In genomic region chr4:67048530-67048929, GRCh38 we compare ENCODE assay signal across 24 cellular contexts.
"Had no signal": no experiment of that assay in that cellular context is flagged by ENCODE, and none has a peak within 500 bp of the region (broad histone marks: within the 10 kb centered on the region; RNA-seq: fewer than 3 reads in every experiment).

No MANE protein-coding gene starts in this region.

- H3K4me3 ChIP-seq: dorsolateral prefrontal cortex, esophagus muscularis mucosa, gastroesophageal sphincter, heart left ventricle, hepatocyte, left lung, mucosa of descending colon, neural progenitor cell, right lobe of liver, thoracic aorta, transverse colon, upper lobe of right lung, uterus had no signal

- DNase-seq: dorsolateral prefrontal cortex; effector CD8-positive, alpha-beta T cell; endodermal cell; foreskin keratinocyte; heart left ventricle; left cardiac atrium; left lung; mesenchymal stem cell; mucosa of descending colon; naive B cell; right lobe of liver; small intestine; stimulated activated CD4-positive, alpha-beta T cell treated with anti-CD3 and anti-CD28 coated beads, Interleukin-15, amount 100 ng/mL, for 24 hours; stimulated activated CD4-positive, alpha-beta T cell treated with anti-CD3 and anti-CD28 coated beads, Interleukin-2, amount 100 ng/mL, for 48 hours; stimulated activated naive B cell treated with anti-CD40 and anti-IgM and Interleukin-4, amounts not matched to agents 10 μg/mL and 1 μg/mL and 100 μg/mL, for 72 hours; transverse colon; upper lobe of right lung; uterus had no signal

- ATAC-seq: foreskin keratinocyte; gastroesophageal sphincter; heart left ventricle; left cardiac atrium; left lung; mucosa of descending colon; natural killer cell treated with Interleukin-12 subunit alpha and Interleukin-12 subunit beta and Interleukin-15 and Interleukin-18, amount 100 ng/mL, for 72 hours; right lobe of liver; stimulated activated naive B cell treated with anti-CD40 and anti-IgM and Interleukin-4, amounts not matched to agents 10 μg/mL and 1 μg/mL and 100 μg/mL, for 72 hours; upper lobe of right lung had no signal
